8 cellular contexts compared by ENCODE assay signal in genomic region chr21:37435120-37435519, GRCh38.
DNase-seq lines count a peak whose midpoint lies in the region; ATAC-seq, FAIRE-seq and TF ChIP-seq lines count a peak whose summit lies in the region.

No MANE protein-coding gene starts in this region.

- no peaks in the 10 kb centered on the region for H3K9me3 ChIP-seq in KOPT-K1 (ENCODE audit: insufficient read depth, low read length, poor library complexity, severe bottlenecking)
- H3K9me3 ChIP-seq in iPS-20b (ENCODE audit: insufficient read depth, low read depth, low read length): peaks cover 8% of the 10 kb centered on the region; the same call in 1 of the 2 replicates

- peak; percentile 45 for DNase-seq in EL
- DNase-seq in SHP77 treated with DMSO at 0.1 percent for 48 hours (lab: John Stamatoyannopoulos, UW): peak; percentile 85
- DNase-seq in bronchial epithelial cell (ENCODE audit: low read depth): peak; percentile 71
- peak; percentile 43 for DNase-seq in smooth muscle cell of the brain vasculature (ENCODE audit: low read depth, low spot score)

- peaks cover 31% of the 10 kb centered on the region; the same call in 1 of the 2 replicates for H3K4me1 ChIP-seq in iPS-20b (ENCODE audit: insufficient read depth, low read length)

- H3K27ac ChIP-seq in KOPT-K1 (ENCODE audit: low read depth, low read length, poor library complexity, severe bottlenecking): peak overlapping the region; percentile 8
- no peak overlapping the region for H3K27ac ChIP-seq in iPS-20b (ENCODE audit: low read length)

- no peak for ATAC-seq in HG03565 (IDR thresholded peaks at IDR 0.05; ENCODE audit: unreplicated experiment)
- no peak for ATAC-seq in HG03045 (IDR thresholded peaks at IDR 0.05; ENCODE audit: unreplicated experiment)

- FAIRE-seq in bronchial epithelial cell (lab: Jason Lieb, UNC): no peak

- H3K9ac ChIP-seq in iPS-20b (ENCODE audit: low read depth, low read length): peak overlapping the region; percentile 1; the same call in 1 of the 2 replicates

- H3K36me3 ChIP-seq in KOPT-K1 (ENCODE audit: insufficient read depth, low read length): peaks cover 6% of the 10 kb centered on the region
- no peaks in the 10 kb centered on the region for H3K36me3 ChIP-seq in bronchial epithelial cell (ENCODE audit: control insufficient read depth, insufficient read depth, low read length)
- H3K36me3 ChIP-seq in iPS-20b (ENCODE audit: insufficient read depth, low read depth, low read length): peaks cover 3% of the 10 kb centered on the region; the same call in 1 of the 2 replicates

- TF ChIP-seq CTCF in bronchial epithelial cell (IDR thresholded peaks at IDR 0.05; ENCODE audit: insufficient read depth, low read length, severe bottlenecking): no peak

- H3K4me3 ChIP-seq in bronchial epithelial cell (ENCODE audit: low read depth, low read length): no peak overlapping the region
- H3K4me3 ChIP-seq in iPS-20b (ENCODE audit: low read length): peak overlapping the region; percentile 3; the same call in 1 of the 2 replicates

- H3K27me3 ChIP-seq in bronchial epithelial cell (ENCODE audit: control insufficient read depth, insufficient read depth, low read length) (no peaks in the 10 kb centered on the region), iPS-20b (ENCODE audit: insufficient read depth, low read length) (no peaks in the 10 kb centered on the region)
